Comparison of ENCODE assay signal across 2 cellular contexts in the genomic region with DNA sequence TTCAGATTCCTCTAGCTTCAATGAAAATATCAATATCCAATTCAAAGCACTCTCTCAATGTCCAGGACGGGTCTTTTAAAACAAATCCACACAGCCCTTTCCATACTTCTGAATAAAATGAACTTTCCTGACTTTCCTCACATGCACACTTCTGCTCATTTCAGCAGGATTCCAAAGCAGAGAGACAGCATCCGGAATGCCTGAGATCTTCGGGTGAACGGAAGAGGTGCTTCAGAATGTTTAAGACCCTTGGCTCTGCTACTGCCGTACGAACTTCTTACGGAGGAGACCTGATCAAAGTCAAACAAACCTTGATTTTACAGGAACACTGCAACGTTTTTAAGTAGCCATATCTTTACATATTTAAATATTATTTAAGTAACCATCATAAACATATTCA.
TF ChIP-seq lines count a peak whose summit lies in the region.

No MANE protein-coding gene starts in this region.

TF ChIP-seq in SK-N-SH, 30 proteins besides CTCF, POLR2A, EP300 and RAD21 (continued from another document):
- no peak for TF ChIP-seq SIN3A (IDR thresholded peaks at IDR 0.05; ENCODE audit: borderline replicate concordance, low read depth, low read length)
- no peak for TF ChIP-seq GABPA (IDR thresholded peaks at IDR 0.05; ENCODE audit: low read depth)
- no peak for TF ChIP-seq MEF2A (IDR thresholded peaks at IDR 0.05; ENCODE audit: borderline replicate concordance, low read depth)
- no peak for TF ChIP-seq TCF12 (IDR thresholded peaks at IDR 0.05)
- no peak for TF ChIP-seq SMC3 (IDR thresholded peaks at IDR 0.05; ENCODE audit: low read depth, low read length)
- TF ChIP-seq JUND (IDR thresholded peaks at IDR 0.05) = no peak
- TF ChIP-seq, protein P1, sequence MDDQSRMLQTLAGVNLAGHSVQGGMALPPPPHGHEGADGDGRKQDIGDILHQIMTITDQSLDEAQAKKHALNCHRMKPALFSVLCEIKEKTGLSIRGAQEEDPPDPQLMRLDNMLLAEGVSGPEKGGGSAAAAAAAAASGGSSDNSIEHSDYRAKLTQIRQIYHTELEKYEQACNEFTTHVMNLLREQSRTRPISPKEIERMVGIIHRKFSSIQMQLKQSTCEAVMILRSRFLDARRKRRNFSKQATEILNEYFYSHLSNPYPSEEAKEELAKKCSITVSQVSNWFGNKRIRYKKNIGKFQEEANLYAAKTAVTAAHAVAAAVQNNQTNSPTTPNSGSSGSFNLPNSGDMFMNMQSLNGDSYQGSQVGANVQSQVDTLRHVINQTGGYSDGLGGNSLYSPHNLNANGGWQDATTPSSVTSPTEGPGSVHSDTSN (IDR thresholded peaks at IDR 0.05) = no peak
- no peak for TF ChIP-seq RCOR1 (IDR thresholded peaks at IDR 0.05; ENCODE audit: low read length)
- no peak for TF ChIP-seq TAF1 (IDR thresholded peaks at IDR 0.05; ENCODE audit: borderline replicate concordance, low read depth, low read length)
- TF ChIP-seq NFIC (IDR thresholded peaks at IDR 0.05; ENCODE audit: borderline replicate concordance) = no peak
- TF ChIP-seq RFX5 (IDR thresholded peaks at IDR 0.05; ENCODE audit: low read length) = no peak
- no peak for TF ChIP-seq NRF1 (IDR thresholded peaks at IDR 0.05; ENCODE audit: low read depth, low read length)

TF ChIP-seq in SK-N-SH treated with all-trans-retinoic acid at 6 μM for 48 hours, 23 proteins besides CTCF, POLR2A, EP300 and RAD21 (continued from another document):
- TF ChIP-seq, protein P2, sequence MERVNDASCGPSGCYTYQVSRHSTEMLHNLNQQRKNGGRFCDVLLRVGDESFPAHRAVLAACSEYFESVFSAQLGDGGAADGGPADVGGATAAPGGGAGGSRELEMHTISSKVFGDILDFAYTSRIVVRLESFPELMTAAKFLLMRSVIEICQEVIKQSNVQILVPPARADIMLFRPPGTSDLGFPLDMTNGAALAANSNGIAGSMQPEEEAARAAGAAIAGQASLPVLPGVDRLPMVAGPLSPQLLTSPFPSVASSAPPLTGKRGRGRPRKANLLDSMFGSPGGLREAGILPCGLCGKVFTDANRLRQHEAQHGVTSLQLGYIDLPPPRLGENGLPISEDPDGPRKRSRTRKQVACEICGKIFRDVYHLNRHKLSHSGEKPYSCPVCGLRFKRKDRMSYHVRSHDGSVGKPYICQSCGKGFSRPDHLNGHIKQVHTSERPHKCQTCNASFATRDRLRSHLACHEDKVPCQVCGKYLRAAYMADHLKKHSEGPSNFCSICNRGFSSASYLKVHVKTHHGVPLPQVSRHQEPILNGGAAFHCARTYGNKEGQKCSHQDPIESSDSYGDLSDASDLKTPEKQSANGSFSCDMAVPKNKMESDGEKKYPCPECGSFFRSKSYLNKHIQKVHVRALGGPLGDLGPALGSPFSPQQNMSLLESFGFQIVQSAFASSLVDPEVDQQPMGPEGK (CRISPR knock-in tag; IDR thresholded peaks at IDR 0.05; ENCODE audit: borderline replicate concordance) = no peak
- TF ChIP-seq, protein P3, sequence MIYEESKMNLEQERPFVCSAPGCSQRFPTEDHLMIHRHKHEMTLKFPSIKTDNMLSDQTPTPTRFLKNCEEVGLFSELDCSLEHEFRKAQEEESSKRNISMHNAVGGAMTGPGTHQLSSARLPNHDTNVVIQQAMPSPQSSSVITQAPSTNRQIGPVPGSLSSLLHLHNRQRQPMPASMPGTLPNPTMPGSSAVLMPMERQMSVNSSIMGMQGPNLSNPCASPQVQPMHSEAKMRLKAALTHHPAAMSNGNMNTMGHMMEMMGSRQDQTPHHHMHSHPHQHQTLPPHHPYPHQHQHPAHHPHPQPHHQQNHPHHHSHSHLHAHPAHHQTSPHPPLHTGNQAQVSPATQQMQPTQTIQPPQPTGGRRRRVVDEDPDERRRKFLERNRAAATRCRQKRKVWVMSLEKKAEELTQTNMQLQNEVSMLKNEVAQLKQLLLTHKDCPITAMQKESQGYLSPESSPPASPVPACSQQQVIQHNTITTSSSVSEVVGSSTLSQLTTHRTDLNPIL (CRISPR knock-in tag; IDR thresholded peaks at IDR 0.05; ENCODE audit: low read depth) = no peak
